In genomic region chr17:27473748-27474609, GRCh38 we compare ENCODE assay signal across 8 cellular contexts. TPM values are rescaled to one million over a fixed set of nuclear protein-coding genes. Genes with fewer than 3 reads are reported as not detected.
A peak's percentile ranks its signal among the peaks of the same experiment; 100 is the strongest.
DNase-seq lines count a peak whose midpoint lies in the region; ATAC-seq and TF ChIP-seq lines count a peak whose summit lies in the region.

No MANE protein-coding gene starts in this region.

- H3K4me3 ChIP-seq in endodermal cell (ENCODE audit: low read length) = no peak overlapping the region

- ATAC-seq in GM19351 (IDR thresholded peaks at IDR 0.05; ENCODE audit: unreplicated experiment) (peak; percentile 35), HG03439 (IDR thresholded peaks at IDR 0.05; ENCODE audit: unreplicated experiment) (peak; percentile 24)

- H3K9me3 ChIP-seq in endodermal cell (ENCODE audit: control insufficient read depth, low read length) = no peaks in the 10 kb centered on the region

- no peaks in the 10 kb centered on the region for H3K36me3 Mint-ChIP-seq in endodermal cell (ENCODE audit: low read depth)

- no peaks in the 10 kb centered on the region for H3K27me3 ChIP-seq in endodermal cell (ENCODE audit: control insufficient read depth, insufficient read depth, low read length, poor library complexity, severe bottlenecking)

- peaks cover 12% of the 10 kb centered on the region for H3K4me1 ChIP-seq in endodermal cell (ENCODE audit: control insufficient read depth, insufficient read depth, low read length)

- H3K4me3 Mint-ChIP-seq in endodermal cell = no peak overlapping the region

- TF ChIP-seq CTCF in endodermal cell (conservative IDR thresholded peaks at IDR 0.05) = no peak

- no peaks in the 10 kb centered on the region for H3K36me3 ChIP-seq in endodermal cell (ENCODE audit: control insufficient read depth, insufficient read depth, low read length)

- no peak overlapping the region for H3K9ac ChIP-seq in endodermal cell (ENCODE audit: extremely low read depth, low read length, poor library complexity, severe bottlenecking)

- peak; percentile 69 for DNase-seq in activated CD4-positive, CD25-positive, alpha-beta regulatory T cell treated with anti-CD3 and anti-CD28 coated beads, Interleukin-2, amount 50 U/mL, for 72 hours
- DNase-seq in endodermal cell (no peak), ureter (ENCODE audit: low spot score) (no peak), NCI-H774 (lab: John Stamatoyannopoulos, UW) (no peak), 8988T (no peak)
- peak; percentile 36 to 55 for DNase-seq in stimulated activated CD4-positive, alpha-beta T cell treated with anti-CD3 and anti-CD28 coated beads, Interleukin-1b, Interleukin-23, amount 100 ng/mL, for 1 hour (ENCODE audit: low read depth in 2 of 2)

- H3K27ac ChIP-seq in endodermal cell (ENCODE audit: low read depth, low read length) = no peak overlapping the region

- H3K27ac Mint-ChIP-seq in endodermal cell = peak overlapping the region; percentile 2

- no peaks in the 10 kb centered on the region for H3K27me3 Mint-ChIP-seq in endodermal cell (ENCODE audit: insufficient read depth)

- 71 to 78% methylated on average over 1 to 8 of the region's 8 CpGs for WGBS in endodermal cell (ENCODE audit: insufficient coverage in 1 of 2, insufficient read length in 1 of 2), 2 experiments

- no peaks in the 10 kb centered on the region for H3K9me3 Mint-ChIP-seq in endodermal cell

- peaks cover 32% of the 10 kb centered on the region for H3K4me1 Mint-ChIP-seq in endodermal cell

RNA-seq across cellular contexts. Expression of gene KSR1, which starts 17.7 kb away (rescaled TPM):
- total RNA-seq in endodermal cell (10 to 100 TPM; 33.7 to 46.3 TPM), ureter (61.9 TPM)
- polyA plus RNA-seq in endodermal cell (2013, experiment 1 of 2) = 18.3 TPM
- 18.3 TPM for polyA plus RNA-seq in endodermal cell (2013, experiment 2 of 2)

Comparison
In these comparisons a context has a peak if more than half of its experiments do, and no peak if none do; other contexts are left out.
1. DNase-seq: peak in activated CD4-positive, CD25-positive, alpha-beta regulatory T cell treated with anti-CD3 and anti-CD28 coated beads, Interleukin-2, amount 50 U/mL, for 72 hours (single experiment) and stimulated activated CD4-positive, alpha-beta T cell treated with anti-CD3 and anti-CD28 coated beads, Interleukin-1b, Interleukin-23, amount 100 ng/mL, for 1 hour (2 of 2); none in endodermal cell (single experiment), ureter (single experiment), NCI-H774 (single experiment) and 8988T (single experiment).